1 cellular context compared by ENCODE assay signal in the genomic region with DNA sequence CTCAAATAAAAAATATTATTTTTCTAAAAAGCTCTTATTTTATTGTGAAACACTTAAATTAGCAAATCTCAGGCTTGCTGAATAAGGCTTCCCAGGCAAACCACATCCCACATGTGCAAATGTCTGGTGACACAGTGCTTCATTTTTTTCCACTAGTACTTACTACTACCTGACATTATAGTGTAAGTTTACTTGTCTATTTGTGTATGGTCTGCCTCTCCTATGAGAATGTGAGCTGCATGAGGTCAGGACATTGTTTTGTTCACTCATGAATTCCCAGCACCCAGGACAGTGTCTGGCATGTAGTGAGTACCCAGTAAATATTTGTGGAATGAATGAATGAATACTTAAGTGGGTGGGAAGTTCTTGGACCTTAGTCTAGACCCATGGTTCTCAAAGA.
TF ChIP-seq lines count a peak whose summit lies in the region.

No MANE protein-coding gene starts in this region.

TF ChIP-seq in WTC11, 78 proteins besides CTCF, POLR2A, EP300 and RAD21 (continued from another document):
- TF ChIP-seq, protein P1, sequence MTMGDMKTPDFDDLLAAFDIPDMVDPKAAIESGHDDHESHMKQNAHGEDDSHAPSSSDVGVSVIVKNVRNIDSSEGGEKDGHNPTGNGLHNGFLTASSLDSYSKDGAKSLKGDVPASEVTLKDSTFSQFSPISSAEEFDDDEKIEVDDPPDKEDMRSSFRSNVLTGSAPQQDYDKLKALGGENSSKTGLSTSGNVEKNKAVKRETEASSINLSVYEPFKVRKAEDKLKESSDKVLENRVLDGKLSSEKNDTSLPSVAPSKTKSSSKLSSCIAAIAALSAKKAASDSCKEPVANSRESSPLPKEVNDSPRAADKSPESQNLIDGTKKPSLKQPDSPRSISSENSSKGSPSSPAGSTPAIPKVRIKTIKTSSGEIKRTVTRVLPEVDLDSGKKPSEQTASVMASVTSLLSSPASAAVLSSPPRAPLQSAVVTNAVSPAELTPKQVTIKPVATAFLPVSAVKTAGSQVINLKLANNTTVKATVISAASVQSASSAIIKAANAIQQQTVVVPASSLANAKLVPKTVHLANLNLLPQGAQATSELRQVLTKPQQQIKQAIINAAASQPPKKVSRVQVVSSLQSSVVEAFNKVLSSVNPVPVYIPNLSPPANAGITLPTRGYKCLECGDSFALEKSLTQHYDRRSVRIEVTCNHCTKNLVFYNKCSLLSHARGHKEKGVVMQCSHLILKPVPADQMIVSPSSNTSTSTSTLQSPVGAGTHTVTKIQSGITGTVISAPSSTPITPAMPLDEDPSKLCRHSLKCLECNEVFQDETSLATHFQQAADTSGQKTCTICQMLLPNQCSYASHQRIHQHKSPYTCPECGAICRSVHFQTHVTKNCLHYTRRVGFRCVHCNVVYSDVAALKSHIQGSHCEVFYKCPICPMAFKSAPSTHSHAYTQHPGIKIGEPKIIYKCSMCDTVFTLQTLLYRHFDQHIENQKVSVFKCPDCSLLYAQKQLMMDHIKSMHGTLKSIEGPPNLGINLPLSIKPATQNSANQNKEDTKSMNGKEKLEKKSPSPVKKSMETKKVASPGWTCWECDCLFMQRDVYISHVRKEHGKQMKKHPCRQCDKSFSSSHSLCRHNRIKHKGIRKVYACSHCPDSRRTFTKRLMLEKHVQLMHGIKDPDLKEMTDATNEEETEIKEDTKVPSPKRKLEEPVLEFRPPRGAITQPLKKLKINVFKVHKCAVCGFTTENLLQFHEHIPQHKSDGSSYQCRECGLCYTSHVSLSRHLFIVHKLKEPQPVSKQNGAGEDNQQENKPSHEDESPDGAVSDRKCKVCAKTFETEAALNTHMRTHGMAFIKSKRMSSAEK (CRISPR knock-in tag; IDR thresholded peaks at IDR 0.05; ENCODE audit: borderline replicate concordance) = no peak
